ENCODE assay signal across 8 cellular contexts in the genomic region with DNA sequence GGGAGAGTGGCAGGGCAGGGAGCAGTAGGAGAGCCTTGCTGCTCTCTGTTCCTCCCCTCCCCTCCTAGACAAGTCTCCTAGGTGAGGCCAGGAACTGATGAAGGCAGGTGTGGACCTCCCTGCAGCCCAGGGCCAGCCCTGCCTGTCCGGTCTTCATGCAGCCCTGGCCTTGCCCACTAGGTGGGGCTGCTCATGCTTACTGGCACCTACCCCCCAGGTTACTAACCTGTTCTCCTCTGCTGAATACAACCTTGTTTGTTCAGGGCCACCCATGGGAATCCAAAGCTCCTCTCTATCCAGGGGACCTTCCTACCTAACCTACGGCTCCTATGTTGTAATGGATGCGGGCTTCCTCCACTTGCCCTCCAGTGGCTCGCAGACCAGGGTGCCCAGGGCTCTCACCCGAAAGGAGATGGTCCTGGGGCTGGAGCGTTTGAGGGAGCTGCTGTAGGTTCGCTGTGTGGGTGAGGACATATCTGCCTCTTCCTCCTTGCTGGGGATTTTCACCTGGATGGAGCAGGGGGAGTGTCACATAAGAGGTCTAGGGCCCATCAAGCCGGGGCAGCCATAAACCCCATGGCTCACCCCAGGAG. TPM values are rescaled to one million over a fixed set of nuclear protein-coding genes. Genes with fewer than 3 reads are reported as not detected.
A peak's percentile ranks its signal among the peaks of the same experiment; 100 is the strongest.
DNase-seq lines count a peak whose midpoint lies in the region; ATAC-seq and TF ChIP-seq lines count a peak whose summit lies in the region.

No MANE protein-coding gene starts in this region.

- no peak overlapping the region for H3K27ac ChIP-seq in MM.1S (ENCODE audit: low read length)
- H3K27ac ChIP-seq in mesenchymal stem cell (ENCODE audit: low read length, poor library complexity, severe bottlenecking): no peak overlapping the region
- no peak overlapping the region for H3K27ac ChIP-seq in upper lobe of right lung

- no peaks in the 10 kb centered on the region for H3K4me1 Mint-ChIP-seq in T-cell

- H3K4me3 ChIP-seq in MM.1S (ENCODE audit: low read length) (no peak overlapping the region), choroid plexus epithelial cell (ENCODE audit: low read depth, low read length) (no peak overlapping the region), mesenchymal stem cell (ENCODE audit: insufficient read depth in 1 of 2, low read depth in 1 of 2, low read length in 2 of 2) (no peak overlapping the region), upper lobe of right lung (no peak overlapping the region)

- H2BK5ac ChIP-seq in mesenchymal stem cell (ENCODE audit: low read depth, low read length, poor library complexity, severe bottlenecking): no peak overlapping the region

- WGBS in mesenchymal stem cell: 79% methylated on average over 8 of the region's 8 CpGs

- peak; percentile 63 for DNase-seq in ELR (ENCODE audit: low read depth)
- peak; percentile 58 for DNase-seq in MM.1S
- peak in 15 of 34 experiments; percentile 1 to 21 (median 13) for DNase-seq in T-cell
- peak; percentile 63 for DNase-seq in choroid plexus epithelial cell (ENCODE audit: low read depth)
- peak; percentile 33 for DNase-seq in mesenchymal stem cell
- DNase-seq in upper lobe of right lung: peak; percentile 84
- no peak for DNase-seq in AML-193 (lab: John Stamatoyannopoulos, UW)

- no peak overlapping the region for H3K4me2 ChIP-seq in MM.1S (ENCODE audit: low read depth, low read length)
- no peak overlapping the region for H3K4me2 ChIP-seq in mesenchymal stem cell (ENCODE audit: low read length, poor library complexity, severe bottlenecking)

- CTCF ChIA-PET in T-cell (lab: Charles Lee): no interaction called here

- H3K9me3 ChIP-seq in MM.1S (replicated peaks; ENCODE audit: insufficient read depth, low read length) (no peaks in the 10 kb centered on the region), mesenchymal stem cell (ENCODE audit: control insufficient read depth, low read length) (no peaks in the 10 kb centered on the region), upper lobe of right lung (no peaks in the 10 kb centered on the region)

- no peak overlapping the region for H2AFZ ChIP-seq in MM.1S (ENCODE audit: low read length)
- H2AFZ ChIP-seq in mesenchymal stem cell (ENCODE audit: low read depth, low read length): no peak overlapping the region

- H3K79me1 ChIP-seq in mesenchymal stem cell (replicated peaks; ENCODE audit: low read length, poor library complexity, severe bottlenecking): peaks cover 5% of the 10 kb centered on the region

- POLR2A ChIA-PET in T-cell (lab: Charles Lee): no interaction called here

- H2BK15ac ChIP-seq in mesenchymal stem cell (ENCODE audit: low read depth, poor library complexity, severe bottlenecking): no peak overlapping the region

- no peaks in the 10 kb centered on the region for H3K9me3 Mint-ChIP-seq in T-cell

- peak; percentile 61 for ATAC-seq in GM21526 (IDR thresholded peaks at IDR 0.05; ENCODE audit: low FRiP score, unreplicated experiment)
- ATAC-seq in T-cell (replicated peaks in 1 of 4): peak in 3 of 4 experiments; percentile 41 to 61 (median 55)
- ATAC-seq in upper lobe of right lung: peak; percentile 83

- no peak overlapping the region for H3K4ac ChIP-seq in mesenchymal stem cell (ENCODE audit: low read depth in 1 of 2, low read length in 2 of 2)

- H3K9ac ChIP-seq in MM.1S (ENCODE audit: low read length): no peak overlapping the region
- H3K9ac ChIP-seq in mesenchymal stem cell (ENCODE audit: low read length): no peak overlapping the region

- H3K79me2 ChIP-seq in MM.1S (ENCODE audit: low read length): no peaks in the 10 kb centered on the region

- H3K14ac ChIP-seq in mesenchymal stem cell (ENCODE audit: low read length in 2 of 2): no peak overlapping the region

- intact Hi-C loops in upper lobe of right lung (cut with DNase I): no loop called here

- no peak overlapping the region for H2BK12ac ChIP-seq in mesenchymal stem cell (ENCODE audit: low read length in 2 of 2)

- H3K27me3 Mint-ChIP-seq in T-cell: peaks cover 15 to 28% of the 10 kb centered on the region in 2 donors

- H3K36me3 Mint-ChIP-seq in T-cell: no peaks in the 10 kb centered on the region

- no peaks in the 10 kb centered on the region for H4K20me1 ChIP-seq in MM.1S (ENCODE audit: insufficient read depth, low read length)

- H2BK120ac ChIP-seq in mesenchymal stem cell (ENCODE audit: low read depth, low read length): no peak overlapping the region

- H3K18ac ChIP-seq in mesenchymal stem cell (ENCODE audit: low read depth in 1 of 2, low read length in 2 of 2): no peak overlapping the region

- H3K36me3 ChIP-seq in MM.1S (replicated peaks; ENCODE audit: insufficient read depth, low read length): no peaks in the 10 kb centered on the region
- peaks cover 0 to 51% of the 10 kb centered on the region in 2 experiments for H3K36me3 ChIP-seq in mesenchymal stem cell (ENCODE audit: control insufficient read depth in 1 of 2, insufficient read depth in 2 of 2, low read depth in 1 of 2, low read length in 2 of 2)
- no peaks in the 10 kb centered on the region for H3K36me3 ChIP-seq in upper lobe of right lung

- H3K9me2 ChIP-seq in MM.1S (replicated peaks; ENCODE audit: insufficient read depth, low read length): no peaks in the 10 kb centered on the region

- H2AK5ac ChIP-seq in mesenchymal stem cell (ENCODE audit: low read length, severe bottlenecking): peak overlapping the region; percentile 98

- H3K4me3 Mint-ChIP-seq in T-cell: no peak overlapping the region

- no peak overlapping the region for H3K23ac ChIP-seq in mesenchymal stem cell (ENCODE audit: low read length in 2 of 2)

- H3F3A ChIP-seq in MM.1S (ENCODE audit: insufficient read depth, low read length): no peaks in the 10 kb centered on the region

- no peak overlapping the region for H3K27ac Mint-ChIP-seq in T-cell

- H3K27me3 ChIP-seq in MM.1S (replicated peaks; ENCODE audit: insufficient read depth, low read length): peaks cover 44% of the 10 kb centered on the region
- H3K27me3 ChIP-seq in mesenchymal stem cell (ENCODE audit: control insufficient read depth in 1 of 2, insufficient read depth in 1 of 2, low read length in 2 of 2): peaks cover 0 to 24% of the 10 kb centered on the region in 2 experiments
- H3K27me3 ChIP-seq in upper lobe of right lung: no peaks in the 10 kb centered on the region

- peak; percentile 95 for TF ChIP-seq CTCF in MM.1S (IDR thresholded peaks at IDR 0.05; ENCODE audit: low read length)
- peak; percentile 93 for TF ChIP-seq CTCF in choroid plexus epithelial cell (conservative IDR thresholded peaks at IDR 0.05; ENCODE audit: low read depth, low read length)
- TF ChIP-seq CTCF in upper lobe of right lung (IDR thresholded peaks at IDR 0.05): peak; percentile 77

- no peak overlapping the region for H4K91ac ChIP-seq in mesenchymal stem cell (ENCODE audit: low read length)

- H4K8ac ChIP-seq in mesenchymal stem cell (ENCODE audit: low read length): no peak overlapping the region

- H3K4me1 ChIP-seq in MM.1S (ENCODE audit: low read length) (no peaks in the 10 kb centered on the region), mesenchymal stem cell (ENCODE audit: control insufficient read depth, insufficient read depth, low read depth, low read length) (peaks cover 33% of the 10 kb centered on the region), upper lobe of right lung (peaks cover 5% of the 10 kb centered on the region)

RNA-seq across cellular contexts. Expression of a gene that starts 7.9 kb away (rescaled TPM):
- total RNA-seq in T-cell: not detected
- 0.07 TPM for polyA plus RNA-seq in mesenchymal stem cell (2013, experiment 1 of 2)
- not detected for polyA plus RNA-seq in mesenchymal stem cell (2013, experiment 2 of 2)
- total RNA-seq in upper lobe of right lung: 6.4 TPM

RNA-seq across cellular contexts. Expression of a gene that starts 13.7 kb away (rescaled TPM):
- total RNA-seq in T-cell: 1 to 10 TPM in 2 of 5 donors, under 1 TPM in 1, not detected in 2; 0.53 to 1.7 (median 1.1) TPM
- not detected for polyA plus RNA-seq in mesenchymal stem cell (2013, experiment 1 of 2)
- not detected for polyA plus RNA-seq in mesenchymal stem cell (2013, experiment 2 of 2)
- 42.6 TPM for total RNA-seq in upper lobe of right lung

RNA-seq across cellular contexts. Expression of a gene that starts 36.1 kb away (rescaled TPM):
- total RNA-seq in T-cell (not detected), upper lobe of right lung (0.49 TPM)
- not detected for polyA plus RNA-seq in mesenchymal stem cell (2013, experiment 1 of 2)
- polyA plus RNA-seq in mesenchymal stem cell (2013, experiment 2 of 2): not detected

Comparison
In these comparisons a context has a peak if more than half of its experiments do, and no peak if none do; other contexts are left out.
1. DNase-seq: peak in ELR (single experiment), MM.1S (single experiment), choroid plexus epithelial cell (single experiment), mesenchymal stem cell (single experiment) and upper lobe of right lung (single experiment); none in AML-193 (0 of 2).
2. RNA of a gene that starts 13.7 kb away (total RNA-seq): 42.6 TPM in upper lobe of right lung (single experiment); 0.53 to 1.7 TPM in T-cell; every median in the first group is over 10 times any median in the second.
3. Peak in every context shown above with its lines, with median percentiles within 50 percentile points of each other: ATAC-seq and CTCF ChIP-seq.